18 cellular contexts compared by ENCODE assay signal in genomic region chr2:20113004-20113796, GRCh38.
DNase-seq lines count a peak whose midpoint lies in the region; ATAC-seq, FAIRE-seq and TF ChIP-seq lines count a peak whose summit lies in the region.
"Had no signal": no experiment of that assay in that cellular context is flagged by ENCODE, and none has a peak within 500 bp of the region (broad histone marks: within the 10 kb centered on the region; RNA-seq: fewer than 3 reads in every experiment).

No MANE protein-coding gene starts in this region.

- peaks cover 34% of the 10 kb centered on the region for H3F3A ChIP-seq in PC-9 (ENCODE audit: insufficient read depth, low read depth)

- H3K36me3 ChIP-seq in PC-9 (ENCODE audit: low read depth) (no peaks in the 10 kb centered on the region), esophagus squamous epithelium (no peaks in the 10 kb centered on the region)

- no peak overlapping the region for H2AFZ ChIP-seq in PC-9

- TF ChIP-seq CTCF in PC-9 (conservative IDR thresholded peaks at IDR 0.05): no peak
- TF ChIP-seq CTCF in esophagus squamous epithelium (IDR thresholded peaks at IDR 0.05): no peak

- no peaks in the 10 kb centered on the region for H3K79me2 ChIP-seq in PC-9 (ENCODE audit: low read depth)

- no peaks in the 10 kb centered on the region for H3K9me2 ChIP-seq in PC-9 (ENCODE audit: insufficient read depth)

- no peaks in the 10 kb centered on the region for H4K20me1 ChIP-seq in PC-9 (ENCODE audit: insufficient read depth)

- no peak for ATAC-seq in HG03139 (IDR thresholded peaks at IDR 0.05; ENCODE audit: unreplicated experiment)
- no peak for ATAC-seq in HG02763 (IDR thresholded peaks at IDR 0.05; ENCODE audit: unreplicated experiment)
- ATAC-seq: Panc1 had no signal

- CTCF ChIA-PET in PC-9 (lab: Charles Lee): no interaction called here

- no TSS peak for BruUV-seq in PC-9 (replicated peaks; lab: Mats Ljungman, UMichigan)

- FAIRE-seq in H54 (lab: Jason Lieb, UNC): no peak

- H3K27me3 ChIP-seq in PC-9 (ENCODE audit: insufficient read depth, low read depth) (no peaks in the 10 kb centered on the region), esophagus squamous epithelium (no peaks in the 10 kb centered on the region)

- intact Hi-C loops in PC-9 (cut with micrococcal nuclease; ENCODE audit: unreplicated experiment): no loop called here
- intact Hi-C loops in esophagus squamous epithelium (cut with DNase I): no loop called here

- H3K4me3 ChIP-seq in PC-9 (no peak overlapping the region), esophagus squamous epithelium (no peak overlapping the region), skin epidermis (no peak overlapping the region)

- DNase-seq in PC-9: no peak
- no peak for DNase-seq in esophagus squamous epithelium (lab: John Stamatoyannopoulos, UW)
- DNase-seq in H54 (ENCODE audit: insufficient read length, low spot score): no peak
- DNase-seq in C1 segment of cervical spinal cord (lab: John Stamatoyannopoulos, UW): no peak
- DNase-seq: CD4-positive, CD25-positive, alpha-beta regulatory T cell; COR-L47; GDM1; HCEC 1CT; NCI-H1417; NCI-H187; NCI-H226; NCI-H524; NCI-H82 had no signal

- no peaks in the 10 kb centered on the region for H3K9me3 ChIP-seq in PC-9 (ENCODE audit: insufficient read depth, low read depth)
- no peaks in the 10 kb centered on the region for H3K9me3 ChIP-seq in esophagus squamous epithelium

- peaks cover 70% of the 10 kb centered on the region for H3K4me1 ChIP-seq in PC-9 (replicated peaks; ENCODE audit: insufficient read depth)
- peaks cover 32 to 85% (median 36%) of the 10 kb centered on the region in 3 donors for H3K4me1 ChIP-seq in esophagus squamous epithelium

- 84 to 94% methylated on average over 6 to 7 of the region's 15 CpGs for WGBS in esophagus squamous epithelium, 2 donors

- H3K27ac ChIP-seq in PC-9 (peak overlapping the region; percentile 78), esophagus squamous epithelium (peak overlapping the region; percentile 73 to 89 (median 82)), skin epidermis (peak overlapping the region in 19 of 21 experiments; percentile 42 to 80 (median 69))
- H3K27ac ChIP-seq: KMS-11 had no signal

- POLR2A ChIA-PET in PC-9 (lab: Charles Lee; ENCODE audit: unreplicated experiment): interaction anchor here (1.0 kb wide), 1 partner anchor 112 kb away, joined by 3 read pairs; the partner anchor contains the start of gene SDC1

- H3K4me2 ChIP-seq in PC-9: peak overlapping the region; percentile 53
- H3K4me2 ChIP-seq: KMS-11 had no signal

- TF ChIP-seq POLR2A in esophagus squamous epithelium (IDR thresholded peaks at IDR 0.05) (no peak), H54 (IDR thresholded peaks at IDR 0.05; ENCODE audit: low read depth, low read length) (no peak)
